Comparison of ENCODE assay signal across 23 cellular contexts in genomic region chr1:172176206-172176605, GRCh38.
"Had no signal": no experiment of that assay in that cellular context is flagged by ENCODE, and none has a peak within 500 bp of the region (broad histone marks: within the 10 kb centered on the region; RNA-seq: fewer than 3 reads in every experiment).

No MANE protein-coding gene starts in this region.

- H3K36me3 Mint-ChIP-seq: stimulated activated naive B cell treated with anti-CD40 and anti-IgM and Interleukin-4, amounts not matched to agents 10 μg/mL and 1 μg/mL and 100 μg/mL, for 72 hours had no signal

- H3K9me3 Mint-ChIP-seq: stimulated activated naive B cell treated with anti-CD40 and anti-IgM and Interleukin-4, amounts not matched to agents 10 μg/mL and 1 μg/mL and 100 μg/mL, for 72 hours; stimulated activated naive CD8-positive, alpha-beta T cell treated with anti-CD3 and anti-CD28 coated beads, Interleukin-15, Interleukin-2, amounts not matched to agents 100 ng/mL and 50 ng/mL, for 24 hours had no signal

- H3K27me3 Mint-ChIP-seq: stimulated activated naive B cell treated with anti-CD40 and anti-IgM and Interleukin-4, amounts not matched to agents 10 μg/mL and 1 μg/mL and 100 μg/mL, for 72 hours had no signal

- ATAC-seq: left cardiac atrium; lower lobe of right lung; mucosa of descending colon; naive thymus-derived CD4-positive, alpha-beta T cell; pancreas; right lobe of liver; stimulated activated naive B cell treated with anti-CD40 and anti-IgM and Interleukin-4, amounts not matched to agents 10 μg/mL and 1 μg/mL and 100 μg/mL, for 72 hours; upper lobe of right lung had no signal

- H3K36me3 ChIP-seq: left ventricle myocardium inferior, lower lobe of right lung, neutrophil, pancreas, right lobe of liver, thoracic aorta, transverse colon, upper lobe of right lung, vagina had no signal

- H3K4me3 Mint-ChIP-seq: naive thymus-derived CD4-positive, alpha-beta T cell; stimulated activated naive B cell treated with anti-CD40 and anti-IgM and Interleukin-4, amounts not matched to agents 10 μg/mL and 1 μg/mL and 100 μg/mL, for 72 hours; stimulated activated naive CD8-positive, alpha-beta T cell treated with anti-CD3 and anti-CD28 coated beads, Interleukin-15, Interleukin-2, amounts not matched to agents 100 ng/mL and 50 ng/mL, for 24 hours had no signal

- H3K27me3 ChIP-seq: dorsolateral prefrontal cortex, neutrophil, pancreas, right lobe of liver, transverse colon, upper lobe of right lung, vagina had no signal

- H3K9me3 ChIP-seq: left ventricle myocardium inferior, lower lobe of right lung, mucosa of descending colon, neutrophil, pancreas, right lobe of liver, thoracic aorta, transverse colon, upper lobe of right lung, vagina had no signal

- H3K27ac Mint-ChIP-seq: stimulated activated naive B cell treated with anti-CD40 and anti-IgM and Interleukin-4, amounts not matched to agents 10 μg/mL and 1 μg/mL and 100 μg/mL, for 72 hours; stimulated activated naive CD8-positive, alpha-beta T cell treated with anti-CD3 and anti-CD28 coated beads, Interleukin-15, Interleukin-2, amounts not matched to agents 100 ng/mL and 50 ng/mL, for 24 hours had no signal

- H3K4me3 ChIP-seq: dorsolateral prefrontal cortex, left ventricle myocardium inferior, lower lobe of right lung, mucosa of descending colon, pancreas, right lobe of liver, thoracic aorta, transverse colon, upper lobe of right lung, vagina had no signal

- H3K27ac ChIP-seq: left ventricle myocardium inferior, lower lobe of right lung, neutrophil, pancreas, right lobe of liver, thoracic aorta, transverse colon, upper lobe of right lung, vagina had no signal

- FAIRE-seq: colon, frontal cortex, kidney, pancreas, small intestine had no signal

- H3K4me1 ChIP-seq: pancreas, right lobe of liver had no signal

- DNase-seq: cerebellar nuclear complex; dorsolateral prefrontal cortex; effector CD4-positive, alpha-beta T cell; kidney; left cardiac atrium; left ventricle myocardium inferior; lower lobe of right lung; mucosa of descending colon; naive thymus-derived CD4-positive, alpha-beta T cell; pancreas; right lobe of liver; small intestine; stimulated activated CD4-positive, alpha-beta T cell treated with anti-CD3 and anti-CD28 coated beads, Interleukin-15, amount 100 ng/mL, for 24 hours; stimulated activated CD4-positive, alpha-beta T cell treated with anti-CD3 and anti-CD28 coated beads, Interleukin-2, amount 100 ng/mL, for 48 hours; stimulated activated naive B cell treated with anti-CD40 and anti-IgM and Interleukin-4, amounts not matched to agents 10 μg/mL and 1 μg/mL and 100 μg/mL, for 72 hours; transverse colon; upper lobe of right lung had no signal
